ENCODE assay signal across 16 cellular contexts in the genomic region with DNA sequence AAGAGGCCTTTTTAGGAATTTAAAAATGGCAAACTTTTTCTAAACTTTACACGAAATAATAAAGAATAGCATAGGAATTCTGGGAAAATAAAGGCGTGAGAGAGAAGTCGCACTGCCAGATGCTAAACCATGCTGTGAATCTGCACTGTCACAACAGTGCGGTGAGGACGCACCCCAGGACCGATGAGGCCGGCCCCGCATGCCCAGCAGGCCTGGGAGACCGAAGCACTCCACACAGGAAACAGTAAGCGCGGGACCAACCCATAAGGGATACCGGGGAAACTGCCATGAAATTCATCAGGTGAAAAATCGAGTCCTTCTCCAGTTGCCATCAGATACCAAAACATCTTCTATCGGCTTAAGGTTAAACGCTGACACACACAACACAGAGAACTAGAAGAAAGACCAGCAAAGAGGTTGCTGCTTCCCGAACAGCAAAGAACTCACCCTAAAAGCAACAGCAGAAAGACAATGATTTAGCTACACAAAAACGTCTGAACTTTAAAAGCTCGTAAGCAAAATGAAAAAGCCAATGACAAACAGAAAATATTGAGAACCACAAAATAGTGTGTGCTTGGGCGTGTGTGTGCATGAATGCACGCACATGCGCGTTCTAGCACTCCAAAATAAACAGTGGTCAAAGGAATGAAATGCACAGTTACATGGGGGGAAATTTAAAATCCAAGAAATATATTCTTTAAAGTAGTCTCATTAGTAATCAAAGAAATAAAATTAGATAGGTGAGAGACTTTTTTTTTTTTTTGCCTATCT. TPM values are rescaled to one million over a fixed set of nuclear protein-coding genes. Genes with fewer than 3 reads are reported as not detected.
"Had no signal": no experiment of that assay in that cellular context is flagged by ENCODE, and none has a peak within 500 bp of the region (broad histone marks: within the 10 kb centered on the region; RNA-seq: fewer than 3 reads in every experiment).

No MANE protein-coding gene starts in this region.

- H3K9me3 ChIP-seq: adrenal gland, esophagus squamous epithelium, suprapubic skin had no signal

- H3K4me3 ChIP-seq: adrenal gland, esophagus squamous epithelium, suprapubic skin had no signal

- H3K27ac ChIP-seq: adrenal gland, esophagus squamous epithelium, suprapubic skin had no signal

- H3K4me1 Mint-ChIP-seq: activated naive CD4-positive, alpha-beta T cell treated with anti-CD3 and anti-CD28 coated beads, Interleukin-2, amount 10 ng/mL, durations not matched to agents 7 days and 5 days; memory B cell had no signal

- H3K27ac Mint-ChIP-seq: activated naive CD4-positive, alpha-beta T cell treated with anti-CD3 and anti-CD28 coated beads, Interleukin-2, amount 10 ng/mL, durations not matched to agents 7 days and 5 days; activated T-helper 2 cell treated with anti-CD3 and anti-CD28 coated beads, Interferon-gamma antibody, Interleukin-2, Interleukin-4, amounts not matched to agents 10 μg/mL and 5 μg/mL and 100 μg/mL, durations not matched to agents 14 hours and 24 hours and 36 hours; memory B cell; nephron; T-helper 17 cell had no signal

- H3K27me3 ChIP-seq: adrenal gland, esophagus squamous epithelium, suprapubic skin had no signal

- H3K36me3 Mint-ChIP-seq: activated naive CD4-positive, alpha-beta T cell treated with anti-CD3 and anti-CD28 coated beads, Interleukin-2, amount 10 ng/mL, durations not matched to agents 7 days and 5 days had no signal

- H3K36me3 ChIP-seq: adrenal gland, esophagus squamous epithelium, suprapubic skin had no signal

- H3K4me3 Mint-ChIP-seq: activated naive CD4-positive, alpha-beta T cell treated with anti-CD3 and anti-CD28 coated beads, Interleukin-2, amount 10 ng/mL, durations not matched to agents 7 days and 5 days; memory B cell; nephron; T-helper 17 cell had no signal

- DNase-seq: activated naive CD4-positive, alpha-beta T cell treated with anti-CD3 and anti-CD28 coated beads, Interleukin-2, amount 10 ng/mL, durations not matched to agents 7 days and 5 days; adrenal gland; cerebellar nuclear complex; dermis blood vessel endothelial cell; esophagus squamous epithelium; foreskin melanocyte; occipital lobe; stimulated activated CD4-positive, alpha-beta T cell treated with anti-CD3 and anti-CD28 coated beads, Interleukin-2, amount 100 ng/mL, for 48 hours; stimulated activated CD8-positive, alpha-beta memory T cell treated with anti-CD3 and anti-CD28 coated beads, Interleukin-4, amount 100 ng/mL, for 48 hours; stimulated activated naive CD8-positive, alpha-beta T cell treated with anti-CD3 and anti-CD28 coated beads, Interleukin-15, Interleukin-2, amounts not matched to agents 100 U/mL and 50 U/mL, for 24 hours; T-helper 17 cell had no signal

- ATAC-seq: left lobe of liver; stimulated activated naive CD8-positive, alpha-beta T cell treated with anti-CD3 and anti-CD28 coated beads, Interleukin-15, Interleukin-2, amounts not matched to agents 100 U/mL and 50 U/mL, for 24 hours; T-helper 17 cell had no signal

- H3K27me3 Mint-ChIP-seq: memory B cell, T-helper 17 cell had no signal

- H3K4me1 ChIP-seq: adrenal gland had no signal

RNA-seq across cellular contexts. Expression of gene RAMACL, which starts 15.4 kb away (rescaled TPM):
- total RNA-seq: activated T-helper 2 cell treated with anti-CD3 and anti-CD28 coated beads, Interferon-gamma antibody, Interleukin-2, Interleukin-4, amounts not matched to agents 10 μg/mL and 5 μg/mL and 100 μg/mL, durations not matched to agents 14 hours and 24 hours and 36 hours had no signal
